Comparison of ENCODE assay signal across 18 cellular contexts in genomic region chr2:201279079-201279478, GRCh38. TPM values are rescaled to one million over a fixed set of nuclear protein-coding genes. Genes with fewer than 3 reads are reported as not detected.
DNase-seq lines count a peak whose midpoint lies in the region; ATAC-seq and TF ChIP-seq lines count a peak whose summit lies in the region.
"Had no signal": no experiment of that assay in that cellular context is flagged by ENCODE, and none has a peak within 500 bp of the region (broad histone marks: within the 10 kb centered on the region; RNA-seq: fewer than 3 reads in every experiment).

No MANE protein-coding gene starts in this region.

- no peak overlapping the region for H3K9ac ChIP-seq in MM.1S (ENCODE audit: low read length)

- H3K4me2 ChIP-seq in MM.1S (ENCODE audit: low read depth, low read length): no peak overlapping the region

- peaks cover 25% of the 10 kb centered on the region for H3K4me1 Mint-ChIP-seq in T-helper 1 cell treated with Interleukin-12 subunit alpha and Interleukin-12 subunit beta and Interleukin-4 antibody, amounts not matched to agents 30 μg/mL and 1 μg/mL, for 36 hours (ENCODE audit: low read depth)
- peaks cover 18 to 25% (median 24%) of the 10 kb centered on the region in 3 donors for H3K4me1 Mint-ChIP-seq in naive B cell

- H4K20me1 ChIP-seq in MM.1S (ENCODE audit: insufficient read depth, low read length): 0 out of 2 replicates have a peak, but pooled peaks cover 6% of the 10 kb centered on the region

- H3F3A ChIP-seq in MM.1S (ENCODE audit: insufficient read depth, low read length): 0 out of 2 replicates have a peak, but pooled peaks cover 3% of the 10 kb centered on the region

- no peak overlapping the region for H3K27ac ChIP-seq in MM.1S (ENCODE audit: low read length)
- H3K27ac ChIP-seq: SJSA1 had no signal

- no peaks in the 10 kb centered on the region for H3K9me2 ChIP-seq in MM.1S (replicated peaks; ENCODE audit: insufficient read depth, low read length)

- H3K27me3 Mint-ChIP-seq in T-helper 1 cell treated with Interleukin-12 subunit alpha and Interleukin-12 subunit beta and Interleukin-4 antibody, amounts not matched to agents 30 μg/mL and 1 μg/mL, for 36 hours (ENCODE audit: low read depth): no peaks in the 10 kb centered on the region
- no peaks in the 10 kb centered on the region for H3K27me3 Mint-ChIP-seq in naive B cell

- peaks cover 22% of the 10 kb centered on the region for H3K36me3 ChIP-seq in MM.1S (replicated peaks; ENCODE audit: insufficient read depth, low read length)

- peaks cover 56% of the 10 kb centered on the region for H3K36me3 Mint-ChIP-seq in T-helper 1 cell treated with Interleukin-12 subunit alpha and Interleukin-12 subunit beta and Interleukin-4 antibody, amounts not matched to agents 30 μg/mL and 1 μg/mL, for 36 hours (ENCODE audit: low read depth)
- H3K36me3 Mint-ChIP-seq in activated naive CD4-positive, alpha-beta T cell treated with anti-CD3 and anti-CD28 coated beads, Interleukin-2, amount 50 U/mL, for 72 hours: peaks cover 23 to 53% of the 10 kb centered on the region in 2 donors
- H3K36me3 Mint-ChIP-seq in naive B cell: peaks cover 19 to 41% of the 10 kb centered on the region in 2 donors

- DNase-seq in T-helper 1 cell (no peak), MM.1S (peak; percentile 4), naive B cell (no peak)
- DNase-seq in activated naive CD4-positive, alpha-beta T cell treated with anti-CD3 and anti-CD28 coated beads, Interleukin-2, amount 50 U/mL, for 72 hours (ENCODE audit: low spot score in 2 of 2): no peak
- DNase-seq: 8988T; activated CD4-positive, alpha-beta T cell treated with anti-CD3 and anti-CD28 coated beads for 48 hours; aorta; C1 segment of cervical spinal cord; cerebellar nuclear complex; hippocampal formation; mesendoderm; NCI-H1930; NCI-H524 treated with DMSO at 0.1 percent for 48 hours had no signal

- H3K4me3 ChIP-seq in MM.1S (ENCODE audit: low read length): no peak overlapping the region
- H3K4me3 ChIP-seq: SJSA1 had no signal

- H3K4me1 ChIP-seq in MM.1S (ENCODE audit: low read length): no peaks in the 10 kb centered on the region
- H3K4me1 ChIP-seq: SJSA1 had no signal

- peak overlapping the region; percentile 57 for H3K27ac Mint-ChIP-seq in T-helper 1 cell treated with Interleukin-12 subunit alpha and Interleukin-12 subunit beta and Interleukin-4 antibody, amounts not matched to agents 30 μg/mL and 1 μg/mL, for 36 hours
- H3K27ac Mint-ChIP-seq in activated naive CD4-positive, alpha-beta T cell treated with anti-CD3 and anti-CD28 coated beads, Interleukin-2, amount 50 U/mL, for 72 hours: peak overlapping the region; percentile 70 to 76
- peak overlapping the region in 5 of 6 donors; percentile 46 to 96 (median 88) for H3K27ac Mint-ChIP-seq in naive B cell

- no peak for TF ChIP-seq CTCF in MM.1S (IDR thresholded peaks at IDR 0.05; ENCODE audit: low read length)

- no peak overlapping the region for H3K4me3 Mint-ChIP-seq in T-helper 1 cell treated with Interleukin-12 subunit alpha and Interleukin-12 subunit beta and Interleukin-4 antibody, amounts not matched to agents 30 μg/mL and 1 μg/mL, for 36 hours
- H3K4me3 Mint-ChIP-seq in naive B cell: peak overlapping the region in 1 of 8 donors; percentile 45

- no peaks in the 10 kb centered on the region for H3K27me3 ChIP-seq in MM.1S (replicated peaks; ENCODE audit: insufficient read depth, low read length)
- H3K27me3 ChIP-seq: SJSA1 had no signal

- no peak overlapping the region for H2AFZ ChIP-seq in MM.1S (ENCODE audit: low read length)

- H3K79me2 ChIP-seq in MM.1S (ENCODE audit: low read length): peaks cover 40% of the 10 kb centered on the region

- H3K9me3 Mint-ChIP-seq in T-helper 1 cell treated with Interleukin-12 subunit alpha and Interleukin-12 subunit beta and Interleukin-4 antibody, amounts not matched to agents 30 μg/mL and 1 μg/mL, for 36 hours: no peaks in the 10 kb centered on the region
- H3K9me3 Mint-ChIP-seq in activated naive CD4-positive, alpha-beta T cell treated with anti-CD3 and anti-CD28 coated beads, Interleukin-2, amount 50 U/mL, for 72 hours: peaks cover 0 to 13% of the 10 kb centered on the region in 2 donors
- no peaks in the 10 kb centered on the region for H3K9me3 Mint-ChIP-seq in naive B cell

- peak; percentile 94 to 95 for ATAC-seq in activated naive CD4-positive, alpha-beta T cell treated with anti-CD3 and anti-CD28 coated beads, Interleukin-2, amount 50 U/mL, for 72 hours
- peak in 1 of 2 donors; percentile 11 for ATAC-seq in naive B cell (ENCODE audit: low read depth in 2 of 2)
- no peak for ATAC-seq in HG02970 (IDR thresholded peaks at IDR 0.05; ENCODE audit: low FRiP score, unreplicated experiment)
- ATAC-seq in HG03097 (IDR thresholded peaks at IDR 0.05; ENCODE audit: low FRiP score, unreplicated experiment): no peak
- ATAC-seq in HG02840 (IDR thresholded peaks at IDR 0.05; ENCODE audit: low FRiP score, unreplicated experiment): no peak

- H3K9me3 ChIP-seq in MM.1S (replicated peaks; ENCODE audit: insufficient read depth, low read length): no peaks in the 10 kb centered on the region
- H3K9me3 ChIP-seq: SJSA1 had no signal

RNA-seq across cellular contexts. Expression of gene CASP8, which starts 18.7 kb away (rescaled TPM):
- 10 to 100 TPM; 40.4 to 74.3 TPM for total RNA-seq in activated naive CD4-positive, alpha-beta T cell treated with anti-CD3 and anti-CD28 coated beads, Interleukin-2, amount 50 U/mL, for 72 hours
- 10 to 100 TPM; 16.7 to 49.6 (median 31.2) TPM for polyA plus RNA-seq in naive B cell (ENCODE audit: low read depth in 6 of 6)

Comparison
In these comparisons a context has a peak if more than half of its experiments do, and no peak if none do; other contexts are left out.
1. ATAC-seq: peak in activated naive CD4-positive, alpha-beta T cell treated with anti-CD3 and anti-CD28 coated beads, Interleukin-2, amount 50 U/mL, for 72 hours (2 of 2); none in HG02970 (single experiment), HG03097 (single experiment) and HG02840 (single experiment).
2. Peak in every context shown above with its lines, with median percentiles within 50 percentile points of each other: H3K27ac Mint-ChIP-seq.